In the genomic region with DNA sequence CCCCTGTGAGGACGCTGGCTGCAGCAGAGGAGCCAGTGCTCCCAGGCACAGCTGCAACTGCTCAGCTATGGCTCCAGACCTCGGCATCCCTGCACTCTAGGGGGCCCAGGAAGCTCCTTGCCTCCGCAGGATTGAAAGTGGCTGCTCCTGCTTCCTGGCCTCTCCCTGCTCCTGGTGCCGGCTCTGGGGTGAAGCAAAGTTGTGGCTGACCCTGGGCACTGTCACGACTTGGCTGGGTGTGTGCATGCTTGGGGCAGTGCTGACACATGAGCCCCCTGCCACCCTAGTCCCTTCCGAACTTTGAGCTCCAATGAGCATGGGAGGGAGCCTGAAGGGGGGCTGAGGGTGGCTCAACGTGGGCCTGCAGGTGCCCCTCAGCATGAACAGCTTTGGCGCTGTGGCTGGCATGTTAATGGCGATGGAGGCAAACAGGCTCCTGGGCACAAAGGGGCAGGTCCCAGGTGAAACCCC, we compare ENCODE assay signal across 14 cellular contexts.
"Had no signal": no experiment of that assay in that cellular context is flagged by ENCODE, and none has a peak within 500 bp of the region (broad histone marks: within the 10 kb centered on the region; RNA-seq: fewer than 3 reads in every experiment).

No MANE protein-coding gene starts in this region.

- H3K4me1 ChIP-seq: colonic mucosa, parathyroid adenoma, spleen, tibial artery, uterus had no signal

- H3K27ac Mint-ChIP-seq: activated naive CD8-positive, alpha-beta T cell treated with anti-CD3 and anti-CD28 coated beads for 36 hours; natural killer cell had no signal

- H3K36me3 Mint-ChIP-seq: activated naive CD8-positive, alpha-beta T cell treated with anti-CD3 and anti-CD28 coated beads for 36 hours had no signal

- H3K79me2 ChIP-seq: parathyroid adenoma had no signal

- H3K27me3 Mint-ChIP-seq: activated naive CD8-positive, alpha-beta T cell treated with anti-CD3 and anti-CD28 coated beads for 36 hours had no signal

- DNase-seq: activated CD4-positive, alpha-beta T cell treated with anti-CD3 and anti-CD28 coated beads for 1 hour; activated gamma-delta T cell treated with Interleukin-2 at 50 U/mL for 16 hours; activated naive CD8-positive, alpha-beta T cell treated with anti-CD3 and anti-CD28 coated beads for 36 hours; amniotic stem cell; colonic mucosa; hypothalamus; kidney glomerular epithelial cell; natural killer cell; spleen; stimulated activated naive CD4-positive, alpha-beta T cell treated with Interleukin-2 at 50 U/mL for 16 hours; tibial artery; uterus had no signal

- H2AFZ ChIP-seq: parathyroid adenoma had no signal

- H3K36me3 ChIP-seq: colonic mucosa, spleen, tibial artery, uterus had no signal

- H3K27me3 ChIP-seq: colonic mucosa, spleen, tibial artery, uterus had no signal

- H3K4me3 ChIP-seq: colonic mucosa, lung, spleen, tibial artery, uterus had no signal

- ATAC-seq: natural killer cell had no signal

- H3K27ac ChIP-seq: colonic mucosa, parathyroid adenoma, spleen, tibial artery, uterus had no signal

- H3K9ac ChIP-seq: parathyroid adenoma had no signal

- H3K9me3 ChIP-seq: colonic mucosa, tibial artery, uterus had no signal

- H3K4me1 Mint-ChIP-seq: activated naive CD8-positive, alpha-beta T cell treated with anti-CD3 and anti-CD28 coated beads for 36 hours; natural killer cell had no signal

- H3K4me3 Mint-ChIP-seq: activated naive CD8-positive, alpha-beta T cell treated with anti-CD3 and anti-CD28 coated beads for 36 hours; natural killer cell had no signal

- H3K9me3 Mint-ChIP-seq: activated naive CD8-positive, alpha-beta T cell treated with anti-CD3 and anti-CD28 coated beads for 36 hours had no signal
